Comparison of ENCODE assay signal across 29 cellular contexts in genomic region chr15:66939016-66939415, GRCh38.
"Had no signal": no experiment of that assay in that cellular context is flagged by ENCODE, and none has a peak within 500 bp of the region (broad histone marks: within the 10 kb centered on the region; RNA-seq: fewer than 3 reads in every experiment).

No MANE protein-coding gene starts in this region.

- H2AFZ ChIP-seq: neural progenitor cell, parathyroid adenoma had no signal

- FAIRE-seq: islet of Langerhans had no signal

- H3K79me2 ChIP-seq: parathyroid adenoma had no signal

- H3K27me3 ChIP-seq: esophagus muscularis mucosa, heart right ventricle, neural progenitor cell, testis, tibial nerve, upper lobe of right lung, vagina had no signal

- H3K4me1 ChIP-seq: parathyroid adenoma, psoas muscle, testis had no signal

- H3K9me3 ChIP-seq: esophagus muscularis mucosa, gastrocnemius medialis, lower lobe of right lung, psoas muscle, testis, upper lobe of right lung, vagina had no signal

- DNase-seq: cortex of kidney; effector CD8-positive, alpha-beta T cell; gastrocnemius medialis; heart right ventricle; hypothalamus; left ventricle myocardium inferior; lower lobe of right lung; mesenchymal stem cell; midbrain; occipital lobe; psoas muscle; retina; stimulated activated CD4-positive, alpha-beta T cell treated with anti-CD3 and anti-CD28 coated beads, Interleukin-2, amount 100 ng/mL, for 24 hours; stimulated activated CD4-positive, alpha-beta T cell treated with anti-CD3 and anti-CD28 coated beads, Interleukin-4, amount 100 ng/mL, for 4 hours; stimulated activated naive B cell treated with anti-CD40 and anti-IgM and Interleukin-4, amounts not matched to agents 10 μg/mL and 1 μg/mL and 100 μg/mL, for 72 hours; stimulated activated naive CD8-positive, alpha-beta T cell treated with anti-CD3 and anti-CD28 coated beads, Interleukin-15, amount 100 ng/mL, for 72 hours; testis; upper lobe of right lung had no signal

- H3K9ac ChIP-seq: neural progenitor cell, parathyroid adenoma had no signal

- H3K4me3 ChIP-seq: dorsolateral prefrontal cortex, esophagus muscularis mucosa, gastrocnemius medialis, heart right ventricle, left ventricle myocardium inferior, lower lobe of right lung, neural progenitor cell, psoas muscle, skin epidermis, testis, tibial nerve, upper lobe of right lung, vagina had no signal

- ATAC-seq: gastrocnemius medialis; heart right ventricle; lower lobe of right lung; natural killer cell treated with Interleukin-12 subunit alpha and Interleukin-12 subunit beta and Interleukin-15 and Interleukin-18, amount 100 ng/mL, for 72 hours; psoas muscle; sciatic nerve; stimulated activated naive B cell treated with anti-CD40 and anti-IgM and Interleukin-4, amounts not matched to agents 10 μg/mL and 1 μg/mL and 100 μg/mL, for 72 hours; stimulated activated naive CD8-positive, alpha-beta T cell treated with anti-CD3 and anti-CD28 coated beads, Interleukin-15, amount 100 ng/mL, for 72 hours; upper lobe of right lung had no signal

- H3K4me2 ChIP-seq: neural progenitor cell had no signal

- H3K36me3 ChIP-seq: esophagus muscularis mucosa, gastrocnemius medialis, heart right ventricle, left ventricle myocardium inferior, lower lobe of right lung, neural progenitor cell, tibial nerve, upper lobe of right lung, vagina had no signal

- H3K27ac ChIP-seq: dorsolateral prefrontal cortex, epithelial cell of prostate, esophagus muscularis mucosa, gastrocnemius medialis, heart right ventricle, left ventricle myocardium inferior, lower lobe of right lung, neural progenitor cell, parathyroid adenoma, psoas muscle, skin epidermis, testis, tibial nerve, upper lobe of right lung, vagina had no signal
